Comparison of ENCODE assay signal across 8 cellular contexts in the genomic region with DNA sequence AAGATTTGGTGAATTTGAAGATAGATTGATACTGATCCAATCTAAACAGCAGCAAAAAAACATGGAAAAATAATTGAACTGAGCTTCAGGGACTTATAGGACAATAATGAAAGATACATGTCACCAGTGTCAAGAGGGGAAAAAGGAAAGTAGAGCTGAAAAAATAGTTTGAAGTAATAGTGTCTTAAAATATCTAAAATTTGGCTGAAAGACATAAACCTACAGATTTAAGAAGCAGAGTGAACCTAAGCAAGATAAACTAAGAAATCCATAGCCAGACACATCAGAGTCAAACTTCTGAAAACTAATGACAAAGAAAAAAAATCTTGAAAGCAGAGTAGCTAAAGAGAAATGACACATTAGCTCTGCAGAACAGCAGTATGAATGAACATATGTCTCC.
"Had no signal": no experiment of that assay in that cellular context is flagged by ENCODE, and none has a peak within 500 bp of the region (broad histone marks: within the 10 kb centered on the region; RNA-seq: fewer than 3 reads in every experiment).

No MANE protein-coding gene starts in this region.

- ATAC-seq: HepG2, K562 had no signal

- H3K27me3 Mint-ChIP-seq: IgD-negative memory B cell had no signal

- H3K27ac Mint-ChIP-seq: IgD-negative memory B cell had no signal

- FAIRE-seq: HepG2, HTR-8/SVneo, K562 had no signal

- DNase-seq: IMR-90, KBM-7, KG1 had no signal

- H3K4me3 ChIP-seq: K562 had no signal

- H3K27ac ChIP-seq: HL-60 had no signal
